Comparison of ENCODE assay signal across 1 cellular context in genomic region chr12:73225941-73226340, GRCh38.
TF ChIP-seq lines count a peak whose summit lies in the region.

No MANE protein-coding gene starts in this region.

TF ChIP-seq in HepG2, 621 proteins besides CTCF, POLR2A, EP300 and RAD21:
- TF ChIP-seq, protein P1, sequence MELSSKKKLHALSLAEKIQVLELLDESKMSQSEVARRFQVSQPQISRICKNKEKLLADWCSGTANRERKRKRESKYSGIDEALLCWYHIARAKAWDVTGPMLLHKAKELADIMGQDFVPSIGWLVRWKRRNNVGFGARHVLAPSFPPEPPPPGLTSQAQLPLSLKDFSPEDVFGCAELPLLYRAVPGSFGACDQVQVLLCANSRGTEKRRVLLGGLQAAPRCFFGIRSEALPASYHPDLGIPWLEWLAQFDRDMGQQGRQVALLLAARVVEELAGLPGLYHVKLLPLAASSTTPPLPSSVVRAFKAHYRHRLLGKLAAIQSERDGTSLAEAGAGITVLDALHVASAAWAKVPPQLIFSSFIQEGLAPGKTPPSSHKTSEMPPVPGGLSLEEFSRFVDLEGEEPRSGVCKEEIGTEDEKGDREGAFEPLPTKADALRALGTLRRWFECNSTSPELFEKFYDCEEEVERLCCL (CRISPR knock-in tag; IDR thresholded peaks at IDR 0.05; ENCODE audit: borderline replicate concordance) = no peak
- TF ChIP-seq ZFP37 (CRISPR knock-in tag; IDR thresholded peaks at IDR 0.05; ENCODE audit: borderline replicate concordance) = no peak
